ENCODE assay signal across 1 cellular context in the genomic region with DNA sequence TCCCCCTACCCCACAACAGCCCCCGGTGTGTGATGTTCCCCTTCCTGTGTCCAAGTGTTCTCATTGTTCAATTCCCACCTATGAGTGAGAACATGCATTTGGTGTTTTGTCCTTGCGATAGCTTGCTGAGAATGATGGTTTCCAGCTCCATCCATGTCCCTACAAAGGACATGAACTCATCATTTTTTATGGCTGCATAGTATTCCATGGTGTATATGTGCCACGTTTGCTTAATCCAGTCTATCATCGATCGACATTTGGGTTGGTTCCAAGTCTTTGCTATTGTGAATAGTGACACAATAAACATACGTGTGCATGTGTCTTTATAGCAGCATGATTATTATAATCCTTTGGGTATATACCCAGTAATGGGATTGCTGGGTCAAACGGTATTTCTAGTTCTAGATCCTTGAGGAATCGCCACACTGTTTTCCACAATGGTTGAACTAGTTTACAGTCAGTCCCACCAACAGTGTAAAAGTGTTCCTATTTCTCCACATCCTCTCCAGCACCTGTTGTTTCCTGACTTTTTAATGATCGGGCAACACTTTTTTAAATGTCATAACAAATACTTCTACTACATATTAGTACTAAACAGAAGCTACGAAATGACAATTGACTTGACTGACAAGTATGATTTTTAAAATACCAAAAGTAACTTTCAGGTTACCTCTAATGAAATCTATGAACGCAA.
TF ChIP-seq lines count a peak whose summit lies in the region.

No MANE protein-coding gene starts in this region.

TF ChIP-seq in HepG2, 621 proteins besides CTCF, POLR2A, EP300 and RAD21:
- TF ChIP-seq MED1 (CRISPR knock-in tag; IDR thresholded peaks at IDR 0.05) = peak; percentile 10; the same call in 1 of the 2 replicates
- 0 out of 2 replicates have a peak, but pooled peaks have one; percentile 40 for TF ChIP-seq ZSCAN31 (CRISPR knock-in tag; IDR thresholded peaks at IDR 0.05; ENCODE audit: low read depth)
- TF ChIP-seq, protein P1, sequence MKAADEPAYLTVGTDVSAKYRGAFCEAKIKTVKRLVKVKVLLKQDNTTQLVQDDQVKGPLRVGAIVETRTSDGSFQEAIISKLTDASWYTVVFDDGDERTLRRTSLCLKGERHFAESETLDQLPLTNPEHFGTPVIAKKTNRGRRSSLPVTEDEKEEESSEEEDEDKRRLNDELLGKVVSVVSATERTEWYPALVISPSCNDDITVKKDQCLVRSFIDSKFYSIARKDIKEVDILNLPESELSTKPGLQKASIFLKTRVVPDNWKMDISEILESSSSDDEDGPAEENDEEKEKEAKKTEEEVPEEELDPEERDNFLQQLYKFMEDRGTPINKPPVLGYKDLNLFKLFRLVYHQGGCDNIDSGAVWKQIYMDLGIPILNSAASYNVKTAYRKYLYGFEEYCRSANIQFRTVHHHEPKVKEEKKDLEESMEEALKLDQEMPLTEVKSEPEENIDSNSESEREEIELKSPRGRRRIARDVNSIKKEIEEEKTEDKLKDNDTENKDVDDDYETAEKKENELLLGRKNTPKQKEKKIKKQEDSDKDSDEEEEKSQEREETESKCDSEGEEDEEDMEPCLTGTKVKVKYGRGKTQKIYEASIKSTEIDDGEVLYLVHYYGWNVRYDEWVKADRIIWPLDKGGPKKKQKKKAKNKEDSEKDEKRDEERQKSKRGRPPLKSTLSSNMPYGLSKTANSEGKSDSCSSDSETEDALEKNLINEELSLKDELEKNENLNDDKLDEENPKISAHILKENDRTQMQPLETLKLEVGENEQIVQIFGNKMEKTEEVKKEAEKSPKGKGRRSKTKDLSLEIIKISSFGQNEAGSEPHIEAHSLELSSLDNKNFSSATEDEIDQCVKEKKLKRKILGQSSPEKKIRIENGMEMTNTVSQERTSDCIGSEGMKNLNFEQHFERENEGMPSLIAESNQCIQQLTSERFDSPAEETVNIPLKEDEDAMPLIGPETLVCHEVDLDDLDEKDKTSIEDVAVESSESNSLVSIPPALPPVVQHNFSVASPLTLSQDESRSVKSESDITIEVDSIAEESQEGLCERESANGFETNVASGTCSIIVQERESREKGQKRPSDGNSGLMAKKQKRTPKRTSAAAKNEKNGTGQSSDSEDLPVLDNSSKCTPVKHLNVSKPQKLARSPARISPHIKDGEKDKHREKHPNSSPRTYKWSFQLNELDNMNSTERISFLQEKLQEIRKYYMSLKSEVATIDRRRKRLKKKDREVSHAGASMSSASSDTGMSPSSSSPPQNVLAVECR (CRISPR knock-in tag; IDR thresholded peaks at IDR 0.05; ENCODE audit: borderline replicate concordance) = 0 out of 2 replicates have a peak, but pooled peaks have one; percentile 25
- 0 out of 2 replicates have a peak, but pooled peaks have one; percentile 27 for TF ChIP-seq KDM1A (CRISPR knock-in tag; IDR thresholded peaks at IDR 0.05)
- TF ChIP-seq ZNF260 (CRISPR knock-in tag; IDR thresholded peaks at IDR 0.05; ENCODE audit: borderline replicate concordance, low read depth) = 0 out of 2 replicates have a peak, but pooled peaks have one; percentile 44
- 0 out of 2 replicates have a peak, but pooled peaks have one; percentile 36 for TF ChIP-seq CHD4 (IDR thresholded peaks at IDR 0.05; ENCODE audit: borderline replicate concordance, low read length)
- TF ChIP-seq ZMYM4 (CRISPR knock-in tag; IDR thresholded peaks at IDR 0.05) = 0 out of 2 replicates have a peak, but pooled peaks have one; percentile 14
- TF ChIP-seq ZMYM3 (CRISPR knock-in tag; IDR thresholded peaks at IDR 0.05) = peak; percentile 88
- 0 out of 2 replicates have a peak, but pooled peaks have one; percentile 46 for TF ChIP-seq ADNP (CRISPR knock-in tag; IDR thresholded peaks at IDR 0.05)
